ENCODE assay signal across 8 cellular contexts in the genomic region with DNA sequence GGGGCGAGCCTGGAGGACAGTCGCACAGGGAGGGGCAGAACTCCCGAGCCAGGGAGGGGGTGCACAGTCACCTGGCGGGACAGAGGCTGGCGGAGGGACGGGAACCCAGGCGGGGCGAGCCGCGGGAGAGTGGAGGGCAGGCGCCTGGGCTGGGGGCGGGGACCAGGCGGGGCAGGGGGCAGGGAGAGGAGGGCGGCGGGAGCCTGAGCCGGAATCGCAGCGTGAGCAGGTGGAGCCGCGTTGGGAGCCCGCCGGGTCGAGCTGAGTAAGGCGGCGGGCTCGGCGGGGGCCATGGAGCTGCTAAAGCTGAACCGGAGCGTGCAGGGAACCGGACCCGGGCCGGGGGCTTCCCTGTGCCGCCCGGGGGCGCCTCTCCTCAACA. TPM values are rescaled to one million over a fixed set of nuclear protein-coding genes. Genes with fewer than 3 reads are reported as not detected.
DNase-seq lines count a peak whose midpoint lies in the region; ATAC-seq and TF ChIP-seq lines count a peak whose summit lies in the region.

Gene CCKBR, plus strand, starts transcription at position 201 of the 382 bp plus-strand sequence. Its CDS starts 91 bp downstream, at position 292.

- H3K27me3 ChIP-seq in H7 (ENCODE audit: control insufficient read depth, insufficient read depth, low read length) (peaks cover 54% of the 10 kb centered on the region), endocrine pancreas (ENCODE audit: control insufficient read depth, insufficient read depth, low read length) (no peaks in the 10 kb centered on the region), neural cell (ENCODE audit: insufficient read depth, low read depth, low read length) (peaks cover 8% of the 10 kb centered on the region)

- no peaks in the 10 kb centered on the region for H3K4me1 Mint-ChIP-seq in T-helper 2 cell treated with Interferon-gamma antibody and Interleukin-4, amounts not matched to agents 5 μg/mL and 100 μg/mL, for 36 hours (ENCODE audit: low read depth)
- H3K4me1 Mint-ChIP-seq in HFFc6 (ENCODE audit: low read depth) = no peaks in the 10 kb centered on the region

- H3K4me3 ChIP-seq in H7 (ENCODE audit: insufficient read depth, low read depth, low read length) (peak within 1 kb of the TSS; percentile 63), endocrine pancreas (ENCODE audit: control insufficient read depth, insufficient read depth, low read length) (peak within 1 kb of the TSS; percentile 24), neural cell (ENCODE audit: low read length) (peak within 1 kb of the TSS; percentile 75)

- peak; percentile 92 for DNase-seq in H7
- DNase-seq in T-helper 2 cell treated with Interferon-gamma antibody and Interleukin-4, amounts not matched to agents 5 μg/mL and 100 μg/mL, for 36 hours (ENCODE audit: low spot score) = no peak
- DNase-seq in middle frontal gyrus (ENCODE audit: extremely low spot score, low spot score) = no peak
- DNase-seq in cortex of kidney (lab: John Stamatoyannopoulos, UW) = no peak
- DNase-seq in HFFc6 = no peak

- no peaks in the 10 kb centered on the region for H3F3A ChIP-seq in neural cell (ENCODE audit: insufficient read depth, low read length, poor library complexity, severe bottlenecking)

- H3K27ac ChIP-seq in neural cell (ENCODE audit: low read length) = peak within 1 kb of the TSS; percentile 61

- H3K36me3 ChIP-seq in H7 (replicated peaks; ENCODE audit: control insufficient read depth, insufficient read depth, low read length) = no peaks in the 10 kb centered on the region
- no peaks in the 10 kb centered on the region for H3K36me3 ChIP-seq in endocrine pancreas (ENCODE audit: control insufficient read depth, insufficient read depth, low read length)
- H3K36me3 ChIP-seq in neural cell (ENCODE audit: insufficient read depth, low read length) = no peaks in the 10 kb centered on the region

- peak within 1 kb of the TSS; percentile 66 for H3K4me2 ChIP-seq in neural cell (ENCODE audit: low read length)

- H3K79me2 ChIP-seq in neural cell (replicated peaks; ENCODE audit: insufficient read depth, low read length) = no peaks in the 10 kb centered on the region

- no peaks in the 10 kb centered on the region for H3K9me3 Mint-ChIP-seq in T-helper 2 cell treated with Interferon-gamma antibody and Interleukin-4, amounts not matched to agents 5 μg/mL and 100 μg/mL, for 36 hours
- no peaks in the 10 kb centered on the region for H3K9me3 Mint-ChIP-seq in HFFc6

- no peak for TF ChIP-seq RAD21 in neural cell (conservative IDR thresholded peaks at IDR 0.05)

- H2AFZ ChIP-seq in neural cell (ENCODE audit: low read depth, low read length) = peak within 1 kb of the TSS; percentile 56

- H3K36me3 Mint-ChIP-seq in T-helper 2 cell treated with Interferon-gamma antibody and Interleukin-4, amounts not matched to agents 5 μg/mL and 100 μg/mL, for 36 hours (ENCODE audit: low read depth) = no peaks in the 10 kb centered on the region
- H3K36me3 Mint-ChIP-seq in HFFc6 (ENCODE audit: low read depth) = no peaks in the 10 kb centered on the region

- H3K4me1 ChIP-seq in endocrine pancreas (ENCODE audit: control insufficient read depth, insufficient read depth, low read length) = no peaks in the 10 kb centered on the region

- peaks cover 10% of the 10 kb centered on the region for H3K27me3 Mint-ChIP-seq in T-helper 2 cell treated with Interferon-gamma antibody and Interleukin-4, amounts not matched to agents 5 μg/mL and 100 μg/mL, for 36 hours (ENCODE audit: low read depth)
- H3K27me3 Mint-ChIP-seq in HFFc6 (ENCODE audit: insufficient read depth) = peaks cover 9% of the 10 kb centered on the region

- TF ChIP-seq CTCF in neural cell (IDR thresholded peaks at IDR 0.05; ENCODE audit: poor library complexity, severe bottlenecking) (no peak), HFFc6 (IDR thresholded peaks at IDR 0.05) (no peak)

- peak within 1 kb of the TSS; percentile 10 for H3K4me3 Mint-ChIP-seq in T-helper 2 cell treated with Interferon-gamma antibody and Interleukin-4, amounts not matched to agents 5 μg/mL and 100 μg/mL, for 36 hours
- no peak within 1 kb of the TSS for H3K4me3 Mint-ChIP-seq in HFFc6

- H3K9ac ChIP-seq in endocrine pancreas (ENCODE audit: control insufficient read depth, insufficient read depth, low read length) (peak within 1 kb of the TSS; percentile 54), neural cell (ENCODE audit: low read length) (peak within 1 kb of the TSS; percentile 67)

- H4K20me1 ChIP-seq in neural cell (ENCODE audit: insufficient read depth) = no peaks in the 10 kb centered on the region

- ATAC-seq in HG03159 (IDR thresholded peaks at IDR 0.05; ENCODE audit: unreplicated experiment) = no peak

- no peaks in the 10 kb centered on the region for H3K9me2 ChIP-seq in neural cell (ENCODE audit: insufficient read depth, low read length)

- H3K27ac Mint-ChIP-seq in T-helper 2 cell treated with Interferon-gamma antibody and Interleukin-4, amounts not matched to agents 5 μg/mL and 100 μg/mL, for 36 hours = no peak within 1 kb of the TSS
- H3K27ac Mint-ChIP-seq in HFFc6 = no peak within 1 kb of the TSS

- H3K9me3 ChIP-seq in endocrine pancreas (ENCODE audit: control insufficient read depth, low read length) (no peaks in the 10 kb centered on the region), neural cell (ENCODE audit: low read length) (no peaks in the 10 kb centered on the region)

- TF ChIP-seq EP300 in neural cell (conservative IDR thresholded peaks at IDR 0.05; ENCODE audit: poor library complexity, severe bottlenecking) = no peak

TF ChIP-seq in neural cell, 6 proteins besides CTCF, POLR2A, EP300 and RAD21:
- TF ChIP-seq EZH2 (IDR thresholded peaks at IDR 0.05; ENCODE audit: borderline replicate concordance, insufficient read depth, low read length, poor library complexity, severe bottlenecking) = no peak
- no peak for TF ChIP-seq SMC3 (conservative IDR thresholded peaks at IDR 0.05; ENCODE audit: poor library complexity)
- TF ChIP-seq TAF1 (IDR thresholded peaks at IDR 0.05; ENCODE audit: low read depth) = no peak
- no peak for TF ChIP-seq POLR2AphosphoS5 (IDR thresholded peaks at IDR 0.05)
- TF ChIP-seq, protein P1, sequence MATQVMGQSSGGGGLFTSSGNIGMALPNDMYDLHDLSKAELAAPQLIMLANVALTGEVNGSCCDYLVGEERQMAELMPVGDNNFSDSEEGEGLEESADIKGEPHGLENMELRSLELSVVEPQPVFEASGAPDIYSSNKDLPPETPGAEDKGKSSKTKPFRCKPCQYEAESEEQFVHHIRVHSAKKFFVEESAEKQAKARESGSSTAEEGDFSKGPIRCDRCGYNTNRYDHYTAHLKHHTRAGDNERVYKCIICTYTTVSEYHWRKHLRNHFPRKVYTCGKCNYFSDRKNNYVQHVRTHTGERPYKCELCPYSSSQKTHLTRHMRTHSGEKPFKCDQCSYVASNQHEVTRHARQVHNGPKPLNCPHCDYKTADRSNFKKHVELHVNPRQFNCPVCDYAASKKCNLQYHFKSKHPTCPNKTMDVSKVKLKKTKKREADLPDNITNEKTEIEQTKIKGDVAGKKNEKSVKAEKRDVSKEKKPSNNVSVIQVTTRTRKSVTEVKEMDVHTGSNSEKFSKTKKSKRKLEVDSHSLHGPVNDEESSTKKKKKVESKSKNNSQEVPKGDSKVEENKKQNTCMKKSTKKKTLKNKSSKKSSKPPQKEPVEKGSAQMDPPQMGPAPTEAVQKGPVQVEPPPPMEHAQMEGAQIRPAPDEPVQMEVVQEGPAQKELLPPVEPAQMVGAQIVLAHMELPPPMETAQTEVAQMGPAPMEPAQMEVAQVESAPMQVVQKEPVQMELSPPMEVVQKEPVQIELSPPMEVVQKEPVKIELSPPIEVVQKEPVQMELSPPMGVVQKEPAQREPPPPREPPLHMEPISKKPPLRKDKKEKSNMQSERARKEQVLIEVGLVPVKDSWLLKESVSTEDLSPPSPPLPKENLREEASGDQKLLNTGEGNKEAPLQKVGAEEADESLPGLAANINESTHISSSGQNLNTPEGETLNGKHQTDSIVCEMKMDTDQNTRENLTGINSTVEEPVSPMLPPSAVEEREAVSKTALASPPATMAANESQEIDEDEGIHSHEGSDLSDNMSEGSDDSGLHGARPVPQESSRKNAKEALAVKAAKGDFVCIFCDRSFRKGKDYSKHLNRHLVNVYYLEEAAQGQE (IDR thresholded peaks at IDR 0.05; ENCODE audit: borderline replicate concordance) = no peak
- no peak for TF ChIP-seq MXI1 (conservative IDR thresholded peaks at IDR 0.05; ENCODE audit: poor library complexity, severe bottlenecking)

RNA-seq across cellular contexts. Expression of gene CCKBR, which starts in this region (rescaled TPM):
- 12.0 and 29.4 TPM in 2 replicates for total RNA-seq in H7 (2014; rRNA removed; shearing (Covaris generic))
- polyA plus RNA-seq in neural cell = 3.9 and 8.6 TPM in 2 replicates
- polyA minus RNA-seq in neural cell = 2.7 and 3.5 TPM in 2 replicates
- total RNA-seq in HFFc6 (2021; fragmentation: NEBNext Ultra II Directional; extraction: Animal tissue kit (Norgen Biotek cat#: 25700)) = not detected

Comparison
In these comparisons a context has a peak if more than half of its experiments do, and no peak if none do; other contexts are left out.
1. RNA of gene CCKBR (total RNA-seq): 12.0 to 29.4 TPM in H7; not detected in HFFc6; every median in the first group is over 10 times any median in the second.
2. H3K4me3 ChIP-seq: peak in every context shown above with its lines; median percentile 75 in neural cell; 63 in H7; 24 in endocrine pancreas.